In the genomic region with DNA sequence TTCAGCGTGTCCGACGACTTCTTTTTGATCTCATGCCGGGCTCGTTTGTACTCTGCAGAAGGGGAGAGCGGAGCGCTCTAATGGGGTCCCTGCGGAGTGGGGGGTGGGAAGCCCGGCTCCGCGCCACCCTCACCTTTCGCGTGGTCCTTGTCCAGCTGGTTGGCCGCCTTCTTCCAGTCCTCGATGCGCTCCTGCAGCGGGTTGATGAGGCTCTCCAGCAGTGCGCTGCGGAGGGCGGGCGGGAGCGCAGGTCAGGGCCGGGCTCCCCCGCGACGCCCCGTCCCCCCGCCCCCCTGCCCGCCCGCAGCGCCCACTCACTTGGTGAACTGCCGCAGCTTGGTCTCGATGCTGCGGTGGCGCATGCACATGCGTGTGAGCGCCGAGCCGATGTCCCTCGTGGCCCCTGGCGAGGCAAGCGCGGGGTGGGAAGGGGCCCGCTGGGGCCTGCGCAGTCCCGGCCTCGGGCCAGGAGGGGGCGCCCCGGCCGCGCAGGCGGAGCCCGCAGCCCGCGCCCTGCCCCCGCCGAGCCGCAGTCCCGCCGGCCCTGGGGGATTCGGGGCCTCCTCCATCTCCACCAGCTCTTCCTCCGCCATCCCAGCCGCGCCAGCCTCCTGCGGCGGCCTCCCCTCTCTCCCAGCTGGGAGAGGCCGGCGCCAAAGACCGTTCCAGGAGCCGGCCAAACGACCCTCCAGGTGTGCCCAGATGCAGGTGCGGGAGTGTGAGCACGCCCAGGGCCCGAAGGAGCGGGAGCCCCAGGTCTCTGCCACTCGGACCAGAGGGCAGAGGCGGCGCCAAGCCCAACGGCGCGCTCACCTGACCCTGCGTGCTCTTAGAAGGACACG, we compare ENCODE assay signal across 9 cellular contexts. TPM values are rescaled to one million over a fixed set of nuclear protein-coding genes. Genes with fewer than 3 reads are reported as not detected.
DNase-seq lines count a peak whose midpoint lies in the region; ATAC-seq and TF ChIP-seq lines count a peak whose summit lies in the region.
"Had no signal": no experiment of that assay in that cellular context is flagged by ENCODE, and none has a peak within 500 bp of the region (broad histone marks: within the 10 kb centered on the region; RNA-seq: fewer than 3 reads in every experiment).

No MANE protein-coding gene starts in this region.

- H4K20me1 ChIP-seq in neural cell (ENCODE audit: insufficient read depth) = peaks cover 3% of the 10 kb centered on the region

- no peaks in the 10 kb centered on the region for H3K9me2 ChIP-seq in neural cell (ENCODE audit: insufficient read depth, low read length)

- TF ChIP-seq CTCF in AG09319 (IDR thresholded peaks at IDR 0.05; ENCODE audit: low read depth, low read length) (peak; percentile 4), LNCaP clone FGC (IDR thresholded peaks at IDR 0.05; ENCODE audit: control insufficient read depth, extremely low read depth, insufficient read depth) (peak; percentile 26; the same call in 1 of the 2 replicates), epithelial cell of proximal tubule (conservative IDR thresholded peaks at IDR 0.05; ENCODE audit: low read depth, low read length) (peak; percentile 14), neural cell (IDR thresholded peaks at IDR 0.05; ENCODE audit: poor library complexity, severe bottlenecking) (peak; percentile 48)

- H3K27me3 ChIP-seq in neural cell (ENCODE audit: insufficient read depth, low read depth, low read length) = no peaks in the 10 kb centered on the region

- H2AFZ ChIP-seq in neural cell (ENCODE audit: low read depth, low read length) = no peak overlapping the region

- no peak for TF ChIP-seq RAD21 in neural cell (conservative IDR thresholded peaks at IDR 0.05)

- peaks cover 17% of the 10 kb centered on the region for H3K79me2 ChIP-seq in neural cell (replicated peaks; ENCODE audit: insufficient read depth, low read length)

- H3K4me3 Mint-ChIP-seq in natural killer cell treated with Interleukin-12 subunit alpha and Interleukin-12 subunit beta and Interleukin-15 and Interleukin-18, amount 100 ng/mL, for 72 hours = no peak overlapping the region
- H3K4me3 Mint-ChIP-seq in activated CD8-positive, alpha-beta memory T cell treated with anti-CD3 and anti-CD28 coated beads, Interleukin-2, amount 10 ng/mL, durations not matched to agents 7 days and 5 days = no peak overlapping the region

- H3K4me1 Mint-ChIP-seq in natural killer cell treated with Interleukin-12 subunit alpha and Interleukin-12 subunit beta and Interleukin-15 and Interleukin-18, amount 100 ng/mL, for 72 hours (ENCODE audit: low read depth in 2 of 2) = peaks cover 3 to 9% of the 10 kb centered on the region in 2 donors
- H3K4me1 Mint-ChIP-seq in activated CD8-positive, alpha-beta memory T cell treated with anti-CD3 and anti-CD28 coated beads, Interleukin-2, amount 10 ng/mL, durations not matched to agents 7 days and 5 days = peaks cover 9% of the 10 kb centered on the region

- peaks cover 0 to 4% of the 10 kb centered on the region in 2 donors for H3K27me3 Mint-ChIP-seq in natural killer cell treated with Interleukin-12 subunit alpha and Interleukin-12 subunit beta and Interleukin-15 and Interleukin-18, amount 100 ng/mL, for 72 hours
- H3K27me3 Mint-ChIP-seq in activated CD8-positive, alpha-beta memory T cell treated with anti-CD3 and anti-CD28 coated beads, Interleukin-2, amount 10 ng/mL, durations not matched to agents 7 days and 5 days = peaks cover 16% of the 10 kb centered on the region

- H3K4me2 ChIP-seq in neural cell (ENCODE audit: low read length) = no peak overlapping the region

- no peak overlapping the region for H3K4me3 ChIP-seq in LNCaP clone FGC (ENCODE audit: low read depth, low read length)
- no peak overlapping the region for H3K4me3 ChIP-seq in epithelial cell of proximal tubule (ENCODE audit: low read depth, low read length)
- H3K4me3 ChIP-seq in neural cell (ENCODE audit: low read length) = no peak overlapping the region

- H3K27ac Mint-ChIP-seq in natural killer cell treated with Interleukin-12 subunit alpha and Interleukin-12 subunit beta and Interleukin-15 and Interleukin-18, amount 100 ng/mL, for 72 hours = no peak overlapping the region
- H3K27ac Mint-ChIP-seq in activated CD8-positive, alpha-beta memory T cell treated with anti-CD3 and anti-CD28 coated beads, Interleukin-2, amount 10 ng/mL, durations not matched to agents 7 days and 5 days = no peak overlapping the region

- no peaks in the 10 kb centered on the region for H3K36me3 Mint-ChIP-seq in natural killer cell treated with Interleukin-12 subunit alpha and Interleukin-12 subunit beta and Interleukin-15 and Interleukin-18, amount 100 ng/mL, for 72 hours
- H3K36me3 Mint-ChIP-seq in activated CD8-positive, alpha-beta memory T cell treated with anti-CD3 and anti-CD28 coated beads, Interleukin-2, amount 10 ng/mL, durations not matched to agents 7 days and 5 days = no peaks in the 10 kb centered on the region

- H3K9me3 Mint-ChIP-seq in natural killer cell treated with Interleukin-12 subunit alpha and Interleukin-12 subunit beta and Interleukin-15 and Interleukin-18, amount 100 ng/mL, for 72 hours = no peaks in the 10 kb centered on the region
- H3K9me3 Mint-ChIP-seq in activated CD8-positive, alpha-beta memory T cell treated with anti-CD3 and anti-CD28 coated beads, Interleukin-2, amount 10 ng/mL, durations not matched to agents 7 days and 5 days (ENCODE audit: low read depth) = no peaks in the 10 kb centered on the region

- H3K36me3 ChIP-seq in neural cell (ENCODE audit: insufficient read depth, low read length) = peaks cover 8% of the 10 kb centered on the region

- no peaks in the 10 kb centered on the region for H3K9me3 ChIP-seq in neural cell (ENCODE audit: low read length)

- CTCF ChIA-PET in activated CD8-positive, alpha-beta memory T cell treated with anti-CD3 and anti-CD28 coated beads, Interleukin-2, amount 10 ng/mL, durations not matched to agents 7 days and 5 days (lab: Charles Lee) = interaction anchor here (1.0 to 6.6 kb wide), 10 partner anchors 8 to 110 kb away, joined by 3 to 54 read pairs (median 3); no protein-coding TSS in a partner anchor

- no peak overlapping the region for H3K27ac ChIP-seq in neural cell (ENCODE audit: low read length)

- no peak overlapping the region for H3K9ac ChIP-seq in neural cell (ENCODE audit: low read length)

- no peak for ATAC-seq in natural killer cell treated with Interleukin-12 subunit alpha and Interleukin-12 subunit beta and Interleukin-15 and Interleukin-18, amount 100 ng/mL, for 72 hours
- ATAC-seq in activated CD8-positive, alpha-beta memory T cell treated with anti-CD3 and anti-CD28 coated beads, Interleukin-2, amount 10 ng/mL, durations not matched to agents 7 days and 5 days = no peak

- DNase-seq in AG09319 (ENCODE audit: extremely low read depth, low read depth) (no peak), LNCaP clone FGC (ENCODE audit: low read depth) (no peak), epithelial cell of proximal tubule (ENCODE audit: low read depth) (no peak), NCI-H187 treated with DMSO at 0.1 percent for 48 hours (lab: John Stamatoyannopoulos, UW) (no peak), HT-29 (ENCODE audit: low spot score) (no peak)
- no peak for DNase-seq in natural killer cell treated with Interleukin-12 subunit alpha and Interleukin-12 subunit beta and Interleukin-15 and Interleukin-18, amount 100 ng/mL, for 72 hours (ENCODE audit: low spot score)
- no peak for DNase-seq in activated CD8-positive, alpha-beta memory T cell treated with anti-CD3 and anti-CD28 coated beads, Interleukin-2, amount 10 ng/mL, durations not matched to agents 7 days and 5 days
- DNase-seq: NCI-H1105 had no signal

- H3F3A ChIP-seq in neural cell (ENCODE audit: insufficient read depth, low read length, poor library complexity, severe bottlenecking) = no peaks in the 10 kb centered on the region

- TF ChIP-seq EP300 in neural cell (conservative IDR thresholded peaks at IDR 0.05; ENCODE audit: poor library complexity, severe bottlenecking) = no peak

RNA-seq across cellular contexts. Expression of a gene that starts 6.0 kb away (rescaled TPM):
- 12.6 and 39.8 TPM in 2 replicates for total RNA-seq in epithelial cell of proximal tubule
- polyA plus RNA-seq in neural cell = 20.4 and 22.4 TPM in 2 replicates
- polyA minus RNA-seq in neural cell = 42.6 and 55.5 TPM in 2 replicates
- total RNA-seq in natural killer cell treated with Interleukin-12 subunit alpha and Interleukin-12 subunit beta and Interleukin-15 and Interleukin-18, amount 100 ng/mL, for 72 hours = 1 to 10 TPM in 1 of 2 donors, under 1 TPM in 1; 0.70 to 1.5 TPM
- total RNA-seq in HT-29 (2014; rRNA removed; shearing (Covaris generic)) = 23.0 and 38.1 TPM in 2 replicates
- total RNA-seq in activated CD8-positive, alpha-beta memory T cell treated with anti-CD3 and anti-CD28 coated beads, Interleukin-2, amount 10 ng/mL, durations not matched to agents 7 days and 5 days = 1 to 10 TPM; 1.4 to 1.7 TPM

RNA-seq across cellular contexts. Expression of a gene that starts 33.5 kb away (rescaled TPM):
- total RNA-seq in epithelial cell of proximal tubule = 0.86 TPM in 1 of 2 replicates, not detected in the other
- 3.0 TPM in 1 of 2 replicates, not detected in the other for polyA plus RNA-seq in neural cell
- polyA minus RNA-seq in neural cell = not detected in 2 replicates
- 1 to 10 TPM in 1 of 2 donors, not detected in 1; 1.2 TPM for total RNA-seq in natural killer cell treated with Interleukin-12 subunit alpha and Interleukin-12 subunit beta and Interleukin-15 and Interleukin-18, amount 100 ng/mL, for 72 hours
- 9.1 and 11.5 TPM in 2 replicates for total RNA-seq in HT-29 (2014; rRNA removed; shearing (Covaris generic))
- not detected for total RNA-seq in activated CD8-positive, alpha-beta memory T cell treated with anti-CD3 and anti-CD28 coated beads, Interleukin-2, amount 10 ng/mL, durations not matched to agents 7 days and 5 days
